Comparison of ENCODE assay signal across 7 cellular contexts in the genomic region with DNA sequence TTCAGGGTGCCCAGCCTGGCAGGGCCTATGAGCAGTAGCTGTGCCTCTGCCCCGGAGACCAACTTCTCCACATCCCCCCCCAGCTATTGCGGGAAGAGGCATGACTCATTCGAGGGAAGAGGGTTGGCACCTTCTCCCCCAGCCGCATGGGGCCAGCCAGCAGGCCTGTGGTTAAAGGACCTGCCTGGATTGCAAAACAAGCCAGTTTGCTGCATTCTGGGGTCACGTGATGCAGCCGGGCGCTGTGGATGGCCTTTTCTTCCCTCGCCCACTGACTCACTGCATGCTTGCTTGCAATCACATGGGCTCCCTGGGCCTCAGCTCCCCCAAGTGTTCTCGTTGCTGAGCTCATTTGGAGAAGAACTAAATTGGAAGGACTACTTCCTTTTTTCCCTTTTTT.
DNase-seq lines count a peak whose midpoint lies in the region; ATAC-seq and TF ChIP-seq lines count a peak whose summit lies in the region.

No MANE protein-coding gene starts in this region.

- no peaks in the 10 kb centered on the region; the same call in 1 of the 2 replicates for H3K9me2 ChIP-seq in GM23338 (ENCODE audit: insufficient read depth)

- H3F3A ChIP-seq in GM23338 (replicated peaks; ENCODE audit: low read depth), result no peaks in the 10 kb centered on the region

- H3K36me3 ChIP-seq in HEK293 (ENCODE audit: control insufficient read depth in 2 of 2, insufficient read depth in 1 of 2, low read length in 2 of 2), result no peaks in the 10 kb centered on the region
- H3K36me3 ChIP-seq in naive thymus-derived CD4-positive, alpha-beta T cell (ENCODE audit: control insufficient read depth in 2 of 3, insufficient read depth in 3 of 3, low read length in 3 of 3), result no peaks in the 10 kb centered on the region
- no peaks in the 10 kb centered on the region for H3K36me3 ChIP-seq in GM23338 (ENCODE audit: insufficient read depth)

- in situ Hi-C loops in SK-MEL-5 (cut with HindIII; ENCODE audit: low pct_unique_long_range_greater_than_20kb, low sequenced_read_pairs), result no loop called here

- H3K36me3 Mint-ChIP-seq in naive thymus-derived CD4-positive, alpha-beta T cell, result no peaks in the 10 kb centered on the region
- no peaks in the 10 kb centered on the region for H3K36me3 Mint-ChIP-seq in GM23338 (ENCODE audit: low read depth)

- POLR2A ChIA-PET in HEK293 (lab: Yijun Ruan, JAX), result no interaction called here
- POLR2A ChIA-PET in naive thymus-derived CD4-positive, alpha-beta T cell (lab: Charles Lee), result no interaction called here

- H3K4me3 ChIP-seq in HEK293 (ENCODE audit: low read depth, low read length), result no peak overlapping the region
- H3K4me3 ChIP-seq in naive thymus-derived CD4-positive, alpha-beta T cell (ENCODE audit: low read length), result no peak overlapping the region
- no peak overlapping the region for H3K4me3 ChIP-seq in GM23338

- no peaks in the 10 kb centered on the region for H4K20me1 ChIP-seq in GM23338 (replicated peaks; ENCODE audit: insufficient read depth)

- intact Hi-C loops in naive thymus-derived CD4-positive, alpha-beta T cell (cut with micrococcal nuclease), result no loop called here

- no peaks in the 10 kb centered on the region for H3K27me3 ChIP-seq in naive thymus-derived CD4-positive, alpha-beta T cell (ENCODE audit: control insufficient read depth in 2 of 2, insufficient read depth in 2 of 2, low read length in 2 of 2)
- no peaks in the 10 kb centered on the region for H3K27me3 ChIP-seq in GM23338 (ENCODE audit: insufficient read depth)

- no peaks in the 10 kb centered on the region for H3K4me1 ChIP-seq in HEK293 (ENCODE audit: control insufficient read depth, insufficient read depth, low read length)
- no peaks in the 10 kb centered on the region for H3K4me1 ChIP-seq in naive thymus-derived CD4-positive, alpha-beta T cell (ENCODE audit: control insufficient read depth in 2 of 2, insufficient read depth in 2 of 2, low read length in 2 of 2)
- no peaks in the 10 kb centered on the region for H3K4me1 ChIP-seq in GM23338 (ENCODE audit: insufficient read depth)

- H3K9me3 Mint-ChIP-seq in naive thymus-derived CD4-positive, alpha-beta T cell, result peaks cover 0 to 3% (median 0%) of the 10 kb centered on the region in 11 donors
- no peaks in the 10 kb centered on the region for H3K9me3 Mint-ChIP-seq in GM23338

- H3K4me1 Mint-ChIP-seq in naive thymus-derived CD4-positive, alpha-beta T cell, result peaks cover 0 to 2% (median 0%) of the 10 kb centered on the region in 7 donors
- H3K4me1 Mint-ChIP-seq in GM23338, result peaks cover 14% of the 10 kb centered on the region; the same call in 2 of the 3 replicates

- TF ChIP-seq CTCF in HEK293 (tag by site-specific recombination; IDR thresholded peaks at IDR 0.05), result no peak
- no peak for TF ChIP-seq CTCF in GM23338 (conservative IDR thresholded peaks at IDR 0.05; ENCODE audit: low read depth in 2 of 2)

- H3K9me3 ChIP-seq in HEK293 (ENCODE audit: control insufficient read depth, insufficient read depth, low read depth, low read length), result no peaks in the 10 kb centered on the region
- H3K9me3 ChIP-seq in naive thymus-derived CD4-positive, alpha-beta T cell (ENCODE audit: control insufficient read depth in 2 of 3, low read length in 3 of 3), result no peaks in the 10 kb centered on the region

- DNase-seq in SK-MEL-5 (ENCODE audit: low read depth, low spot score) (peak; percentile 84), NCI-H2227 (lab: John Stamatoyannopoulos, UW; ENCODE audit: unreplicated experiment) (no peak), GM23338 (ENCODE audit: low spot score) (no peak)
- DNase-seq in naive thymus-derived CD4-positive, alpha-beta T cell, result peak in 2 of 9 donors; percentile 21 to 31

- H3K4me3 Mint-ChIP-seq in naive thymus-derived CD4-positive, alpha-beta T cell, result no peak overlapping the region
- no peak overlapping the region for H3K4me3 Mint-ChIP-seq in GM23338

- H3K27me3 Mint-ChIP-seq in naive thymus-derived CD4-positive, alpha-beta T cell, result peaks cover 0 to 13% (median 7%) of the 10 kb centered on the region in 5 donors
- H3K27me3 Mint-ChIP-seq in GM23338 (ENCODE audit: insufficient read depth, low read depth, poor library complexity), result peaks cover 2% of the 10 kb centered on the region

- H3K27ac Mint-ChIP-seq in naive thymus-derived CD4-positive, alpha-beta T cell, result no peak overlapping the region
- H3K27ac Mint-ChIP-seq in GM23338, result no peak overlapping the region

- CTCF ChIA-PET in HEK293 (lab: Yijun Ruan, JAX), result interaction anchor here (1.7 kb wide), 1 partner anchor 235 kb away, joined by 4 read pairs; no protein-coding TSS in a partner anchor
- CTCF ChIA-PET in naive thymus-derived CD4-positive, alpha-beta T cell (lab: Charles Lee), result no interaction called here

- no peak overlapping the region for H3K4me2 ChIP-seq in GM23338

- H3K27ac ChIP-seq in HEK293 (ENCODE audit: extremely low read depth, low read depth, low read length) (no peak overlapping the region), GM23338 (ENCODE audit: low read depth) (no peak overlapping the region)
- H3K27ac ChIP-seq in naive thymus-derived CD4-positive, alpha-beta T cell (ENCODE audit: low read depth, low read length), result no peak overlapping the region

- peak; percentile 88 for ATAC-seq in esophagus mucosa
- ATAC-seq in naive thymus-derived CD4-positive, alpha-beta T cell, result peak; percentile 89
- no peak for ATAC-seq in HG02970 (IDR thresholded peaks at IDR 0.05; ENCODE audit: low FRiP score, unreplicated experiment)
- no peak for ATAC-seq in GM23338

- no peak overlapping the region for H2AFZ ChIP-seq in GM23338

- H3K79me2 ChIP-seq in GM23338 (replicated peaks; ENCODE audit: insufficient read depth), result no peaks in the 10 kb centered on the region

TF ChIP-seq in HEK293, 187 proteins besides CTCF, POLR2A, EP300 and RAD21 (continues in another document):
- no peak for TF ChIP-seq ATF2 (tag by site-specific recombination; IDR thresholded peaks at IDR 0.05; ENCODE audit: low read depth)
- no peak for TF ChIP-seq ZNF211 (tag by site-specific recombination; IDR thresholded peaks at IDR 0.05; ENCODE audit: low read depth)
- no peak for TF ChIP-seq ZNF777 (tag by site-specific recombination; IDR thresholded peaks at IDR 0.05; ENCODE audit: borderline replicate concordance)
- no peak for TF ChIP-seq ZNF433 (tag by site-specific recombination; IDR thresholded peaks at IDR 0.05; ENCODE audit: low read depth)
- TF ChIP-seq ZNF311 (tag by site-specific recombination; IDR thresholded peaks at IDR 0.05; ENCODE audit: borderline replicate concordance), result no peak
- TF ChIP-seq SP7 (tag by site-specific recombination; IDR thresholded peaks at IDR 0.05), result 0 out of 2 replicates have a peak, but pooled peaks have one; percentile 14
- TF ChIP-seq ZIC2 (tag by site-specific recombination; IDR thresholded peaks at IDR 0.05), result peak; percentile 96

TF ChIP-seq in GM23338, 12 proteins besides CTCF, POLR2A, EP300 and RAD21 (continues in another document):
- TF ChIP-seq STAT1 (IDR thresholded peaks at IDR 0.05; ENCODE audit: unreplicated experiment), result no peak

Comparison
In these comparisons a context has a peak if more than half of its experiments do, and no peak if none do; other contexts are left out.
1. ATAC-seq: peak in esophagus mucosa (single experiment) and naive thymus-derived CD4-positive, alpha-beta T cell (single experiment); none in HG02970 (single experiment) and GM23338 (single experiment).